ENCODE assay signal across 21 cellular contexts in the genomic region with DNA sequence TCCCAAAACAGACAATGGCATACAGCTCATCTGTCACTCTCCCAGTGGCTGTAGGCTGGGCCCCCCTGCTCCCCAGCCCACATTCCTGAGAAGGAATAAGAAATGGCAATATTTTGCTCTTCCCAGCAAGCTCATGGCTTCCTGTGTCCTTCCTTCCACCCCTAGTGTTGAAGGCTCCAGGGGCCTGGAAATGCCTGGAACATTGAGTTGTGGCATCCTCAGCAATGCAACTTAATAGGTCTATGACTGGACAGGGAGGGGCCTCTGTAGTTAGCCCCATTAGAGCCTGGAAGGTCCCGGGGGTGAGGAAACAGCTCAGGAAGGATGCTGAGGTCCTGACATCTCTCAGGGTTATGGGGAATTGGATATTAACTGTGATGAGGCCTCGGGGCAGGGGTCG. TPM values are rescaled to one million over a fixed set of nuclear protein-coding genes. Genes with fewer than 3 reads are reported as not detected.
DNase-seq lines count a peak whose midpoint lies in the region; ATAC-seq, FAIRE-seq and TF ChIP-seq lines count a peak whose summit lies in the region.
"Had no signal": no experiment of that assay in that cellular context is flagged by ENCODE, and none has a peak within 500 bp of the region (broad histone marks: within the 10 kb centered on the region; RNA-seq: fewer than 3 reads in every experiment).

No MANE protein-coding gene starts in this region.

- H3K4me3 ChIP-seq in GM23338 = peak overlapping the region; percentile 39
- H3K4me3 ChIP-seq in kidney (ENCODE audit: low read length in 2 of 2) = no peak overlapping the region
- H3K4me3 ChIP-seq in smooth muscle cell = no peak overlapping the region
- H3K4me3 ChIP-seq: cardiac muscle cell, sigmoid colon had no signal

- peaks cover 43% of the 10 kb centered on the region for H3K36me3 Mint-ChIP-seq in GM23338 (ENCODE audit: low read depth)
- H3K36me3 Mint-ChIP-seq: activated naive CD8-positive, alpha-beta T cell treated with anti-CD3 and anti-CD28 coated beads, Interleukin-2, amount 10 ng/mL, durations not matched to agents 7 days and 5 days; memory B cell had no signal

- TF ChIP-seq CTCF in GM23338 (conservative IDR thresholded peaks at IDR 0.05; ENCODE audit: low read depth in 2 of 2) = no peak
- no peak for TF ChIP-seq CTCF in kidney (IDR thresholded peaks at IDR 0.05; ENCODE audit: borderline replicate concordance, extremely low read depth, insufficient read depth)
- TF ChIP-seq CTCF in smooth muscle cell (IDR thresholded peaks at IDR 0.05; ENCODE audit: borderline replicate concordance, insufficient read depth, poor library complexity, severe bottlenecking) = no peak
- no peak for TF ChIP-seq CTCF in D721Med (IDR thresholded peaks at IDR 0.05; ENCODE audit: insufficient read depth, missing control alignments)

- H4K20me1 ChIP-seq in GM23338 (replicated peaks; ENCODE audit: insufficient read depth) (peaks cover 19% of the 10 kb centered on the region), smooth muscle cell (ENCODE audit: low read depth) (peaks cover 11% of the 10 kb centered on the region)

- H3K9me3 ChIP-seq in kidney (ENCODE audit: control insufficient read depth in 1 of 2, low read length in 2 of 2) = no peaks in the 10 kb centered on the region
- H3K9me3 ChIP-seq in smooth muscle cell (replicated peaks; ENCODE audit: low read depth) = no peaks in the 10 kb centered on the region
- H3K9me3 ChIP-seq: sigmoid colon had no signal

- peaks cover 55% of the 10 kb centered on the region for H3K79me2 ChIP-seq in GM23338 (replicated peaks; ENCODE audit: insufficient read depth)
- peaks cover 26% of the 10 kb centered on the region for H3K79me2 ChIP-seq in smooth muscle cell (ENCODE audit: low read depth)

- H3K27me3 ChIP-seq in GM23338 (ENCODE audit: insufficient read depth) = no peaks in the 10 kb centered on the region
- no peaks in the 10 kb centered on the region for H3K27me3 ChIP-seq in smooth muscle cell (ENCODE audit: low read depth)
- H3K27me3 ChIP-seq: sigmoid colon had no signal

- peaks cover 10% of the 10 kb centered on the region for H3F3A ChIP-seq in GM23338 (replicated peaks; ENCODE audit: low read depth)
- peaks cover 8% of the 10 kb centered on the region for H3F3A ChIP-seq in smooth muscle cell (ENCODE audit: low read depth)

- no peak overlapping the region for H3K27ac Mint-ChIP-seq in GM23338
- H3K27ac Mint-ChIP-seq: activated CD4-positive, alpha-beta memory T cell treated with anti-CD3 and anti-CD28 coated beads, Interleukin-2, amount 10 ng/mL, durations not matched to agents 7 days and 5 days; activated naive CD8-positive, alpha-beta T cell treated with anti-CD3 and anti-CD28 coated beads, Interleukin-2, amount 10 ng/mL, durations not matched to agents 7 days and 5 days; CD14-positive monocyte; memory B cell had no signal

- H3K27ac ChIP-seq in GM23338 (ENCODE audit: low read depth) (peak overlapping the region; percentile 59; the same call in 1 of the 2 replicates), kidney (ENCODE audit: low read depth in 2 of 2, low read length in 2 of 2) (no peak overlapping the region), smooth muscle cell (ENCODE audit: low read depth) (peak overlapping the region; percentile 76)
- H3K27ac ChIP-seq: cardiac muscle cell, sigmoid colon had no signal

- H3K9me3 Mint-ChIP-seq in GM23338 = no peaks in the 10 kb centered on the region; the same call in 1 of the 3 replicates
- H3K9me3 Mint-ChIP-seq: activated CD4-positive, alpha-beta memory T cell treated with anti-CD3 and anti-CD28 coated beads, Interleukin-2, amount 10 ng/mL, durations not matched to agents 7 days and 5 days; activated naive CD8-positive, alpha-beta T cell treated with anti-CD3 and anti-CD28 coated beads, Interleukin-2, amount 10 ng/mL, durations not matched to agents 7 days and 5 days; memory B cell had no signal

- WGBS in smooth muscle cell (ENCODE audit: low lambda C conversion rate) = 97% methylated on average over 3 of the region's 3 CpGs

- H3K4me1 ChIP-seq in GM23338 (ENCODE audit: insufficient read depth) (peaks cover 34% of the 10 kb centered on the region), kidney (ENCODE audit: control insufficient read depth in 1 of 2, insufficient read depth in 1 of 2, low read depth in 1 of 2, low read length in 2 of 2) (peaks cover 0 to 8% of the 10 kb centered on the region in 2 donors), smooth muscle cell (ENCODE audit: low read depth) (peaks cover 22% of the 10 kb centered on the region)

- DNase-seq in GM23338 (ENCODE audit: low spot score) (no peak), astrocyte of the hippocampus (ENCODE audit: low read depth, low spot score) (peak; percentile 38), kidney (peak; percentile 20), smooth muscle cell (lab: John Stamatoyannopoulos, UW; ENCODE audit: unreplicated experiment) (no peak), amygdala (lab: John Stamatoyannopoulos, UW) (no peak), D721Med (ENCODE audit: insufficient read length, low spot score) (no peak)
- no peak for DNase-seq in stimulated activated CD4-positive, alpha-beta T cell treated with anti-CD3 and anti-CD28 coated beads, Interleukin-4, amount 100 ng/mL, for 4 hours
- DNase-seq: activated CD4-positive, alpha-beta memory T cell treated with anti-CD3 and anti-CD28 coated beads, Interleukin-2, amount 10 ng/mL, durations not matched to agents 7 days and 5 days; activated naive CD8-positive, alpha-beta T cell treated with anti-CD3 and anti-CD28 coated beads, Interleukin-2, amount 10 ng/mL, durations not matched to agents 7 days and 5 days; activated T-cell treated with anti-CD3 and anti-CD28 coated beads, Interleukin-2, amount 50 U/mL, for 48 hours; NCI-H1048; NCI-H2107; NCI-H748 treated with DMSO at 0.1 percent for 48 hours; nucleus accumbens; sigmoid colon; SW 1271 had no signal

- H3K4me3 Mint-ChIP-seq in GM23338 = peak overlapping the region; percentile 40; the same call in 1 of the 3 replicates
- H3K4me3 Mint-ChIP-seq: activated CD4-positive, alpha-beta memory T cell treated with anti-CD3 and anti-CD28 coated beads, Interleukin-2, amount 10 ng/mL, durations not matched to agents 7 days and 5 days; CD14-positive monocyte; memory B cell had no signal

- no peak for ATAC-seq in GM23338
- ATAC-seq in HG02798 (IDR thresholded peaks at IDR 0.05; ENCODE audit: poor library complexity, unreplicated experiment) = no peak

- H3K4me2 ChIP-seq in GM23338 = peak overlapping the region; percentile 71
- H3K4me2 ChIP-seq in smooth muscle cell = peak overlapping the region; percentile 65

- peaks cover 18% of the 10 kb centered on the region for H3K27me3 Mint-ChIP-seq in GM23338 (ENCODE audit: insufficient read depth, low read depth, poor library complexity)
- H3K27me3 Mint-ChIP-seq: activated naive CD8-positive, alpha-beta T cell treated with anti-CD3 and anti-CD28 coated beads, Interleukin-2, amount 10 ng/mL, durations not matched to agents 7 days and 5 days; memory B cell had no signal

- H3K9ac ChIP-seq in kidney (ENCODE audit: low read length in 2 of 2) (no peak overlapping the region), smooth muscle cell (ENCODE audit: low read depth) (no peak overlapping the region)

- H3K9me2 ChIP-seq in GM23338 (ENCODE audit: insufficient read depth) = no peaks in the 10 kb centered on the region

- no peak overlapping the region for H2AFZ ChIP-seq in GM23338
- no peak overlapping the region for H2AFZ ChIP-seq in smooth muscle cell (ENCODE audit: low read depth)

- FAIRE-seq in kidney (lab: Jason Lieb, UNC) (no peak), D721Med (lab: Jason Lieb, UNC) (no peak)
- FAIRE-seq: RCC 7860 had no signal

- intact Hi-C loops in kidney (cut with DNase I) = no loop called here

- peaks cover 51% of the 10 kb centered on the region for H3K4me1 Mint-ChIP-seq in GM23338

- H3K36me3 ChIP-seq in GM23338 (ENCODE audit: insufficient read depth) = no peaks in the 10 kb centered on the region
- no peaks in the 10 kb centered on the region for H3K36me3 ChIP-seq in kidney (ENCODE audit: control insufficient read depth in 1 of 2, insufficient read depth in 2 of 2, low read length in 2 of 2)
- H3K36me3 ChIP-seq in smooth muscle cell (ENCODE audit: low read depth) = no peaks in the 10 kb centered on the region
- H3K36me3 ChIP-seq: cardiac muscle cell, sigmoid colon had no signal

TF ChIP-seq in GM23338, 12 proteins besides CTCF, POLR2A, EP300 and RAD21 (continues in another document):
- no peak for TF ChIP-seq ZNF331 (CRISPR knock-in tag; IDR thresholded peaks at IDR 0.05; ENCODE audit: low read depth)

RNA-seq across cellular contexts. Expression of gene KIF3C, which starts 3.3 kb away (rescaled TPM):
- 34.6 and 40.0 TPM in 2 replicates for total RNA-seq in GM23338 (2014; rRNA removed; shearing (Covaris generic))
- polyA plus RNA-seq in GM23338 (2016; fragmentation: Nextera tagmentation; extraction: Ambion mirVana) (14.9 and 16.7 TPM in 2 replicates), kidney (ENCODE audit: insufficient read depth, low read depth, low replicate concordance) (1.9 TPM), smooth muscle cell (18.9 and 21.2 TPM in 2 replicates)
- total RNA-seq in kidney (4.8 TPM), smooth muscle cell (13.0 and 14.7 TPM in 2 replicates)

RNA-seq across cellular contexts. Expression of gene RAB10, which starts 54.9 kb away (rescaled TPM):
- total RNA-seq in GM23338 (2014; rRNA removed; shearing (Covaris generic)) = 102 and 116 TPM in 2 replicates
- polyA plus RNA-seq in GM23338 (2016; fragmentation: Nextera tagmentation; extraction: Ambion mirVana) (119 and 143 TPM in 2 replicates), kidney (ENCODE audit: insufficient read depth, low read depth, low replicate concordance) (59.8 TPM), smooth muscle cell (101 and 111 TPM in 2 replicates)
- total RNA-seq in kidney (122 TPM), smooth muscle cell (121 and 149 TPM in 2 replicates)

Comparison
In these comparisons a context has a peak if more than half of its experiments do, and no peak if none do; other contexts are left out.
1. DNase-seq: peak in astrocyte of the hippocampus (single experiment) and kidney (single experiment); none in GM23338 (single experiment), smooth muscle cell (single experiment), amygdala (0 of 56), D721Med (single experiment) and stimulated activated CD4-positive, alpha-beta T cell treated with anti-CD3 and anti-CD28 coated beads, Interleukin-4, amount 100 ng/mL, for 4 hours (0 of 2).
2. H3K27ac ChIP-seq: peak in GM23338 (single experiment) and smooth muscle cell (single experiment); none in kidney (0 of 2).